8 cellular contexts compared by ENCODE assay signal in the genomic region with DNA sequence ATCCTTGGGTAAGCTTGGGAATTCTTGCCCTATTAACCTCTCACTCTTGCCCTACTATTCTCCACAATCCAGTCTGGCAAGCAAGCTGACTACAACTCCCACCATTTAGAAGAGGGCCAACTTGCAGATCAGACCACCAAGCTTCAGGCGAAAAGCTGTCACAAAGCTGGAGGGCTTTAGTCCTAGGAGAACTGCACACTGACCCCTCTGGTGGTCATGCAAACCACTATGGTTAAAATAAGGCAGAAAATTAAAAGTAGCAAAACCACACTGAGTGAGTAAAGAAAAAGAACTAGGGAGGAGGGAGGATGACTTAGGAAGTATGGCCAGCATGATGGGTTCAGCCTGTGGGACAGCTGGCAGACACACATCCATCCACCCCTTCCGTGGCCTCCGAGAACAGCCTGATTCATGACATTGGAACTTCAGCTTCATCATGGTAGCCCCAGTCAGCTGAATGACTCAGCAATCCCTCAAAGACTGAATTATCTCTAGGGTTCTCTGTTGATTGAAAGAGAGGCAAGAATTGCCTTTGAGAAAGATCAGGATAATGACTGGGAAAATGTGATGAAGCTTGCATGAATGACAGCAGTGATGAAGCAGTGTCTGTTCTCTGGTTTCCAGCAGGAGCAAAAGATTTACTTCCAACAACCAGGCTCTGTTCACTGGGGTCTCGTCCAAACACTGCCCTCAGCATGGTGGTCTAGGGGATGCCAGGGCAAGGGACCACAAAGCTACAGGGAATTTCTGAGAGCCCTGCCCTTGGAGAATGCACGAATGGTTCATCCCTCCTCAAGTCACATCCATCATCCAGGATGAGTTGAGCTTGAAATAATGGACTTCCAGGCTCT. TPM values are rescaled to one million over a fixed set of nuclear protein-coding genes. Genes with fewer than 3 reads are reported as not detected.
A peak's percentile ranks its signal among the peaks of the same experiment; 100 is the strongest.
DNase-seq lines count a peak whose midpoint lies in the region; ATAC-seq and TF ChIP-seq lines count a peak whose summit lies in the region.

No MANE protein-coding gene starts in this region.

- H3K27ac ChIP-seq in RWPE2 (ENCODE audit: poor library complexity, severe bottlenecking) (peak overlapping the region; percentile 74), psoas muscle (peak overlapping the region; percentile 25)

- H3K27me3 ChIP-seq in RWPE2 (ENCODE audit: insufficient read depth, poor library complexity, severe bottlenecking) (no peaks in the 10 kb centered on the region), psoas muscle (ENCODE audit: insufficient read depth in 3 of 3, low read length in 2 of 3) (no peaks in the 10 kb centered on the region)

- DNase-seq in ELF-1 (ENCODE audit: low read depth, low spot score) = peak; percentile 74
- peak; percentile 79 for DNase-seq in RWPE2 (ENCODE audit: low spot score)
- peak; percentile 99 for DNase-seq in fibroblast of mammary gland (ENCODE audit: low read depth)
- DNase-seq in psoas muscle = peak; percentile 67
- DNase-seq in T-cell = no peak
- no peak for DNase-seq in central memory CD4-positive, alpha-beta T cell

- 60 to 64% (median 64%) methylated on average over 5 of the region's 5 CpGs for WGBS in psoas muscle, 3 donors

- CTCF ChIA-PET in T-cell (lab: Charles Lee) = no interaction called here

- POLR2A ChIA-PET in T-cell (lab: Charles Lee) = no interaction called here

- no peaks in the 10 kb centered on the region for H3K36me3 Mint-ChIP-seq in T-cell

- no peaks in the 10 kb centered on the region for H3K9me3 Mint-ChIP-seq in T-cell

- no peak overlapping the region for H3K27ac Mint-ChIP-seq in T-cell

- H3K4me1 Mint-ChIP-seq in T-cell = peaks cover 38 to 48% (median 47%) of the 10 kb centered on the region in 3 donors

- no peaks in the 10 kb centered on the region for H3K27me3 Mint-ChIP-seq in T-cell

- intact Hi-C loops in psoas muscle (cut with DNase I) = no loop called here

- peaks cover 14% of the 10 kb centered on the region for H3K4me1 ChIP-seq in RWPE2 (ENCODE audit: insufficient read depth, poor library complexity, severe bottlenecking)
- peaks cover 17% of the 10 kb centered on the region for H3K4me1 ChIP-seq in psoas muscle

- peak; percentile 98 for ATAC-seq in RWPE2 (ENCODE audit: low read depth)
- peak; percentile 88 to 95 (median 93) for ATAC-seq in psoas muscle
- no peak for ATAC-seq in GM21390 (IDR thresholded peaks at IDR 0.05; ENCODE audit: unreplicated experiment)
- ATAC-seq in T-cell (replicated peaks in 1 of 4) = no peak
- no peak for ATAC-seq in GM19328 (IDR thresholded peaks at IDR 0.05; ENCODE audit: unreplicated experiment)

- H3K9me3 ChIP-seq in RWPE2 (ENCODE audit: severe bottlenecking) (no peaks in the 10 kb centered on the region), psoas muscle (no peaks in the 10 kb centered on the region)

- H3K4me3 ChIP-seq in RWPE2 (ENCODE audit: severe bottlenecking) = no peak overlapping the region
- no peak overlapping the region for H3K4me3 ChIP-seq in fibroblast of mammary gland (ENCODE audit: control insufficient read depth, low read depth, low read length)
- H3K4me3 ChIP-seq in psoas muscle = no peak overlapping the region

- TF ChIP-seq CTCF in RWPE2 (IDR thresholded peaks at IDR 0.05; ENCODE audit: poor library complexity, severe bottlenecking) (peak; percentile 19), fibroblast of mammary gland (conservative IDR thresholded peaks at IDR 0.05; ENCODE audit: control insufficient read depth, insufficient read depth, low read depth, low read length) (peak; percentile 48), psoas muscle (IDR thresholded peaks at IDR 0.05) (no peak)

- no peak overlapping the region for H3K4me3 Mint-ChIP-seq in T-cell

- H3K36me3 ChIP-seq in RWPE2 (ENCODE audit: low read depth) = no peaks in the 10 kb centered on the region
- H3K36me3 ChIP-seq in psoas muscle (ENCODE audit: insufficient read depth in 1 of 2, low read depth in 1 of 2) = no peaks in the 10 kb centered on the region

RNA-seq across cellular contexts. Expression of gene PITPNM2, which starts 24.4 kb away (rescaled TPM):
- total RNA-seq in psoas muscle (1 to 10 TPM; 4.6 to 7.4 (median 5.8) TPM), T-cell (10 to 100 TPM; 32.0 to 56.5 (median 34.8) TPM)
- polyA plus RNA-seq in psoas muscle = 1 to 10 TPM; 2.2 to 3.5 (median 3.0) TPM

Comparison
In these comparisons a context has a peak if more than half of its experiments do, and no peak if none do; other contexts are left out.
1. DNase-seq: peak in ELF-1 (single experiment), RWPE2 (single experiment), fibroblast of mammary gland (single experiment) and psoas muscle (2 of 2); none in T-cell (0 of 34) and central memory CD4-positive, alpha-beta T cell (single experiment).
2. ATAC-seq: peak in RWPE2 (single experiment) and psoas muscle (4 of 4); none in GM21390 (single experiment), T-cell (0 of 4) and GM19328 (single experiment).